19 cellular contexts compared by ENCODE assay signal in the genomic region with DNA sequence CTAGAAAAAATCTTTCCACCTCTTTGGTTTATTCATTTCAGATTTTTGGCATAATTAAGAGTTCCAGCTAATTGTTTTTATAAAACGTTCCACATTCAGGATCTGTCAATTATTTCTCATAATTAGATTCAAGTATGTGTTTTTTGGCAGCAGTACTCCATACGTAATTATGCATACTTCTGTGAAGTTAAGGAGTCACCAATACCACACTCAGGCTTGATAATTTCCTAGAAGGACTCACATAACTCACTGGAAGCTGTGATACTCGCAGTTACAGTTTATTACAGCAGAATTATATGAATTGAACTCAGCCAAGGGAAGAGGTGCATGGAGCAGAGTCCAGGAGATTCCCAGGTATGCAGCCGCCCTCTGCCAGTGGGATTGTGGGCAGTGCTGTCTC.
DNase-seq lines count a peak whose midpoint lies in the region; ATAC-seq, FAIRE-seq and TF ChIP-seq lines count a peak whose summit lies in the region.
"Had no signal": no experiment of that assay in that cellular context is flagged by ENCODE, and none has a peak within 500 bp of the region (broad histone marks: within the 10 kb centered on the region; RNA-seq: fewer than 3 reads in every experiment).

No MANE protein-coding gene starts in this region.

- no peaks in the 10 kb centered on the region for H3K79me2 ChIP-seq in astrocyte (ENCODE audit: insufficient read depth, low read length)
- no peaks in the 10 kb centered on the region for H3K79me2 ChIP-seq in keratinocyte (ENCODE audit: control insufficient read depth, insufficient read depth, low read length)

- H3K27ac Mint-ChIP-seq in astrocyte (ENCODE audit: unreplicated experiment) = no peak overlapping the region
- H3K27ac Mint-ChIP-seq: CD14-positive monocyte; CD4-positive, alpha-beta memory T cell; HFFc6 had no signal

- H3K27me3 Mint-ChIP-seq in astrocyte (ENCODE audit: low read depth, unreplicated experiment) = no peaks in the 10 kb centered on the region

- intact Hi-C loops in ascending aorta (cut with DNase I) = loop anchor here (5.0 to 10.0 kb wide), 3 partner anchors 33 to 481 kb away; no protein-coding TSS in a partner anchor

- no peak overlapping the region for H3K4me3 Mint-ChIP-seq in astrocyte (ENCODE audit: unreplicated experiment)
- H3K4me3 Mint-ChIP-seq: CD14-positive monocyte; CD4-positive, alpha-beta memory T cell; HFFc6 had no signal

- no peaks in the 10 kb centered on the region for H3K36me3 Mint-ChIP-seq in astrocyte (ENCODE audit: low read depth, unreplicated experiment)
- H3K36me3 Mint-ChIP-seq: CD14-positive monocyte; CD4-positive, alpha-beta memory T cell had no signal

- H3K27ac ChIP-seq in astrocyte (ENCODE audit: low read depth, low read length) = no peak overlapping the region
- no peak overlapping the region for H3K27ac ChIP-seq in keratinocyte (ENCODE audit: control insufficient read depth, insufficient read depth, low read length)
- H3K27ac ChIP-seq in ascending aorta = no peak overlapping the region
- H3K27ac ChIP-seq: BLaER1 had no signal

- H4K20me1 ChIP-seq in astrocyte (ENCODE audit: insufficient read depth, low read length) (no peaks in the 10 kb centered on the region), keratinocyte (ENCODE audit: control insufficient read depth, extremely low read depth, insufficient read depth, low read length) (no peaks in the 10 kb centered on the region)
- H4K20me1 ChIP-seq: BLaER1 had no signal

- peak; percentile 22 for DNase-seq in DMS 273 (lab: John Stamatoyannopoulos, UW; ENCODE audit: unreplicated experiment)
- DNase-seq in astrocyte (ENCODE audit: low read depth) = peak; percentile 51
- DNase-seq in keratinocyte (ENCODE audit: low read depth, low spot score) = no peak
- DNase-seq in renal cortical epithelial cell (ENCODE audit: low read depth) = peak; percentile 93
- no peak for DNase-seq in ascending aorta (ENCODE audit: low spot score in 2 of 2)
- DNase-seq in central memory CD4-positive, alpha-beta T cell = no peak
- DNase-seq: 8988T; CD4-positive, alpha-beta memory T cell; GOT3; H7; HFFc6; IMR-90 had no signal

- H3K4me1 ChIP-seq in astrocyte (ENCODE audit: insufficient read depth, low read length) = peaks cover 7% of the 10 kb centered on the region
- H3K4me1 ChIP-seq in keratinocyte (ENCODE audit: control insufficient read depth, extremely low read depth, insufficient read depth, low read length) = peaks cover 22% of the 10 kb centered on the region
- peaks cover 0 to 3% of the 10 kb centered on the region in 2 donors for H3K4me1 ChIP-seq in ascending aorta
- H3K4me1 ChIP-seq: BLaER1 had no signal

- H3K36me3 ChIP-seq in astrocyte (ENCODE audit: insufficient read depth, low read length) (no peaks in the 10 kb centered on the region), keratinocyte (ENCODE audit: control insufficient read depth in 2 of 2, extremely low read depth in 1 of 2, insufficient read depth in 2 of 2, low read length in 2 of 2) (no peaks in the 10 kb centered on the region), ascending aorta (no peaks in the 10 kb centered on the region)
- H3K36me3 ChIP-seq: BLaER1 had no signal

- H3K4me2 ChIP-seq in astrocyte (ENCODE audit: low read length) = no peak overlapping the region
- no peak overlapping the region for H3K4me2 ChIP-seq in keratinocyte (ENCODE audit: control insufficient read depth, extremely low read depth, insufficient read depth, low read depth, low read length)
- H3K4me2 ChIP-seq: BLaER1 had no signal

- H3K9me1 ChIP-seq in keratinocyte (ENCODE audit: control insufficient read depth, extremely low read depth, insufficient read depth, low read length) = no peaks in the 10 kb centered on the region

- H3K9me3 Mint-ChIP-seq in astrocyte (ENCODE audit: unreplicated experiment) = no peaks in the 10 kb centered on the region

- no peak for ATAC-seq in GM18861 (IDR thresholded peaks at IDR 0.05; ENCODE audit: unreplicated experiment)
- ATAC-seq: HCT116 had no signal

- no peak for TF ChIP-seq CTCF in astrocyte (IDR thresholded peaks at IDR 0.05; ENCODE audit: insufficient read depth, low read depth, low read length)
- no peak for TF ChIP-seq CTCF in keratinocyte (optimal IDR thresholded peaks at IDR 0.05 in 1 of 3, IDR thresholded peaks at IDR 0.05 in 1 of 3, conservative IDR thresholded peaks at IDR 0.05 in 1 of 3; ENCODE audit: extremely low read depth in 1 of 3, insufficient read depth in 2 of 3, low read length in 3 of 3)
- no peak for TF ChIP-seq CTCF in ascending aorta (IDR thresholded peaks at IDR 0.05)

- H3K27me3 ChIP-seq in astrocyte (ENCODE audit: insufficient read depth, low read length) = no peaks in the 10 kb centered on the region
- no peaks in the 10 kb centered on the region for H3K27me3 ChIP-seq in keratinocyte (ENCODE audit: control insufficient read depth, extremely low read depth, insufficient read depth, low read length)
- H3K27me3 ChIP-seq in ascending aorta = no peaks in the 10 kb centered on the region
- H3K27me3 ChIP-seq: BLaER1 had no signal

- no peak for FAIRE-seq in astrocyte (lab: Jason Lieb, UNC)
- FAIRE-seq in keratinocyte (lab: Jason Lieb, UNC) = peak; percentile 5
- FAIRE-seq: G401.6, GM12891, HTR-8/SVneo had no signal

- H3K9ac ChIP-seq in astrocyte (ENCODE audit: low read length) = no peak overlapping the region
- no peak overlapping the region for H3K9ac ChIP-seq in keratinocyte (ENCODE audit: control insufficient read depth, extremely low read depth, insufficient read depth, low read length)
- H3K9ac ChIP-seq: BLaER1 had no signal

- H3K9me3 ChIP-seq in astrocyte (ENCODE audit: insufficient read depth, low read depth, low read length) (peaks cover 5% of the 10 kb centered on the region), keratinocyte (ENCODE audit: control insufficient read depth, low read depth, low read length) (peaks cover 3% of the 10 kb centered on the region), ascending aorta (peaks cover 0 to 12% of the 10 kb centered on the region in 2 donors)

- no peak overlapping the region for H3K4me3 ChIP-seq in astrocyte (ENCODE audit: insufficient read depth, low read depth, low read length)
- no peak overlapping the region for H3K4me3 ChIP-seq in keratinocyte (ENCODE audit: control insufficient read depth in 2 of 3, extremely low read depth in 1 of 3, insufficient read depth in 2 of 3, low read depth in 1 of 3, low read length in 3 of 3)
- no peak overlapping the region for H3K4me3 ChIP-seq in ascending aorta
- H3K4me3 ChIP-seq: BLaER1 had no signal

- dilution Hi-C loops in keratinocyte (cut with MboI; ENCODE audit: extremely low pct_ligation_motif_present, low sequenced_read_pairs) = no loop called here

- no peaks in the 10 kb centered on the region for H3K4me1 Mint-ChIP-seq in astrocyte (ENCODE audit: low read depth, unreplicated experiment)
- H3K4me1 Mint-ChIP-seq: CD14-positive monocyte; CD4-positive, alpha-beta memory T cell had no signal

- H2AFZ ChIP-seq in astrocyte (ENCODE audit: low read depth, low read length) (no peak overlapping the region), keratinocyte (ENCODE audit: control insufficient read depth, low read length) (no peak overlapping the region)

Comparison
In these comparisons a context has a peak if more than half of its experiments do, and no peak if none do; other contexts are left out.
1. DNase-seq: peak in DMS 273 (single experiment), astrocyte (single experiment) and renal cortical epithelial cell (single experiment); none in keratinocyte (single experiment), ascending aorta (0 of 2) and central memory CD4-positive, alpha-beta T cell (single experiment).